In genomic region chr13:97257228-97257755, GRCh38 we compare ENCODE assay signal across 10 cellular contexts. TPM values are rescaled to one million over a fixed set of nuclear protein-coding genes. Genes with fewer than 3 reads are reported as not detected.
DNase-seq lines count a peak whose midpoint lies in the region; ATAC-seq, FAIRE-seq and TF ChIP-seq lines count a peak whose summit lies in the region.
"Had no signal": no experiment of that assay in that cellular context is flagged by ENCODE, and none has a peak within 500 bp of the region (broad histone marks: within the 10 kb centered on the region; RNA-seq: fewer than 3 reads in every experiment).

No MANE protein-coding gene starts in this region.

- peaks cover 17% of the 10 kb centered on the region for H3K36me3 Mint-ChIP-seq in activated CD4-positive, alpha-beta T cell treated with anti-CD3 and anti-CD28 coated beads for 36 hours (ENCODE audit: low read depth)
- H3K36me3 Mint-ChIP-seq in CD14-positive monocyte, result peaks cover 13 to 26% of the 10 kb centered on the region in 2 donors

- no peak for TF ChIP-seq POLR2A in HepG2 (IDR thresholded peaks at IDR 0.05; ENCODE audit: insufficient read depth in 1 of 2, low read depth in 2 of 2, low read length in 2 of 2)

- peaks cover 85% of the 10 kb centered on the region for H3K4me1 ChIP-seq in adipocyte (ENCODE audit: control insufficient read depth, insufficient read depth, low read length)
- H3K4me1 ChIP-seq in HepG2 (ENCODE audit: insufficient read depth, low read length), result peaks cover 80% of the 10 kb centered on the region
- H3K4me1 ChIP-seq in thymus (ENCODE audit: control insufficient read depth, insufficient read depth, low read length), result no peaks in the 10 kb centered on the region

- peaks cover 73% of the 10 kb centered on the region for H3K4me1 Mint-ChIP-seq in activated CD4-positive, alpha-beta T cell treated with anti-CD3 and anti-CD28 coated beads for 36 hours
- peaks cover 42% of the 10 kb centered on the region for H3K4me1 Mint-ChIP-seq in CD14-positive monocyte

- H3K27me3 Mint-ChIP-seq in activated CD4-positive, alpha-beta T cell treated with anti-CD3 and anti-CD28 coated beads for 36 hours, result no peaks in the 10 kb centered on the region
- H3K27me3 Mint-ChIP-seq in CD14-positive monocyte (ENCODE audit: low read depth in 3 of 3), result peaks cover 0 to 4% (median 4%) of the 10 kb centered on the region in 3 donors

- TF ChIP-seq EP300 in HepG2 (IDR thresholded peaks at IDR 0.05; ENCODE audit: low read depth in 2 of 2, low read length in 2 of 2), result peak in 1 of 2 experiments; percentile 43; a peak in 1 of 4 replicates
- TF ChIP-seq EP300 in HepG2 (CRISPR knock-in tag; IDR thresholded peaks at IDR 0.05; ENCODE audit: borderline replicate concordance), result no peak

- H3K79me2 ChIP-seq in HepG2 (ENCODE audit: insufficient read depth, low read length), result peaks cover 98% of the 10 kb centered on the region

- no TSS peak for BruUV-seq in HepG2 (replicated peaks; lab: Mats Ljungman, UMichigan)

- H3K27ac Mint-ChIP-seq in activated CD4-positive, alpha-beta T cell treated with anti-CD3 and anti-CD28 coated beads for 36 hours, result peak overlapping the region; percentile 67
- peak overlapping the region in 3 of 7 donors; percentile 53 to 90 (median 81) for H3K27ac Mint-ChIP-seq in CD14-positive monocyte

- H3K36me3 ChIP-seq in adipocyte (ENCODE audit: control insufficient read depth, insufficient read depth, low read length, severe bottlenecking) (no peaks in the 10 kb centered on the region), HepG2 (replicated peaks in 1 of 2; ENCODE audit: control insufficient read depth in 1 of 2, insufficient read depth in 2 of 2, low read length in 2 of 2) (peaks cover 18 to 34% of the 10 kb centered on the region in 2 experiments), thymus (ENCODE audit: control insufficient read depth, insufficient read depth) (no peaks in the 10 kb centered on the region)

- peak overlapping the region; percentile 92 for H3K27ac ChIP-seq in HepG2 (ENCODE audit: extremely low read length, insufficient read depth, low read length)
- H3K27ac ChIP-seq in thymus (ENCODE audit: low read depth), result peak overlapping the region; percentile 71

- peak overlapping the region; percentile 63 for H3K4me3 ChIP-seq in adipocyte (ENCODE audit: low read length)
- H3K4me3 ChIP-seq in HepG2 (replicated peaks in 1 of 3; ENCODE audit: insufficient read depth in 1 of 3, low read depth in 2 of 3, low read length in 3 of 3), result peak overlapping the region in 1 of 3 experiments; percentile 32; a peak in 1 of 6 replicates
- H3K4me3 ChIP-seq in thymus (ENCODE audit: low read length), result no peak overlapping the region

- H3K4me2 ChIP-seq in HepG2 (ENCODE audit: low read depth, low read length), result peak overlapping the region; percentile 52

- peak overlapping the region; percentile 75 for H3K9ac ChIP-seq in adipocyte (ENCODE audit: low read length)
- H3K9ac ChIP-seq in HepG2 (ENCODE audit: insufficient read depth, low read depth, low read length), result peak overlapping the region; percentile 72

- CTCF ChIA-PET in activated CD4-positive, alpha-beta T cell treated with anti-CD3 and anti-CD28 coated beads for 36 hours (lab: Charles Lee), result interaction anchor here (0.7 to 0.8 kb wide), 3 partner anchors 34 to 102 kb away, joined by 3 read pairs; no protein-coding TSS in a partner anchor
- CTCF ChIA-PET in HepG2 (lab: Yijun Ruan, JAX; ENCODE audit: low intra/inter-chr PET ratio, low total read pairs), result interaction anchor here (0.6 kb wide), 1 partner anchor 33 kb away, joined by 3 read pairs; no protein-coding TSS in a partner anchor

- TF ChIP-seq CTCF in HepG2 (CRISPR knock-in tag; IDR thresholded peaks at IDR 0.05) (no peak), CD14-positive monocyte (IDR thresholded peaks at IDR 0.05) (no peak)

- H3K27me3 ChIP-seq in adipocyte (replicated peaks; ENCODE audit: control insufficient read depth, insufficient read depth, low read length) (no peaks in the 10 kb centered on the region), HepG2 (ENCODE audit: control insufficient read depth in 1 of 2, insufficient read depth in 2 of 2, low read length in 2 of 2) (no peaks in the 10 kb centered on the region), thymus (ENCODE audit: control insufficient read depth, insufficient read depth) (no peaks in the 10 kb centered on the region)

- H3K9me3 ChIP-seq in adipocyte (ENCODE audit: control insufficient read depth, low read length) (no peaks in the 10 kb centered on the region), HepG2 (ENCODE audit: low read length) (no peaks in the 10 kb centered on the region), thymus (ENCODE audit: control insufficient read depth) (no peaks in the 10 kb centered on the region)

- no peak overlapping the region for H2AFZ ChIP-seq in HepG2 (ENCODE audit: low read length)

- H3K4me3 Mint-ChIP-seq in activated CD4-positive, alpha-beta T cell treated with anti-CD3 and anti-CD28 coated beads for 36 hours, result no peak overlapping the region
- no peak overlapping the region for H3K4me3 Mint-ChIP-seq in CD14-positive monocyte

- no peak for FAIRE-seq in HepG2 (lab: Jason Lieb, UNC)

- no peak for ATAC-seq in activated CD4-positive, alpha-beta T cell treated with anti-CD3 and anti-CD28 coated beads for 36 hours
- peak; percentile 39 for ATAC-seq in HepG2

- no peak for DNase-seq in activated CD4-positive, alpha-beta T cell treated with anti-CD3 and anti-CD28 coated beads for 36 hours
- DNase-seq in activated CD4-positive, alpha-beta T cell treated with anti-CD3 and anti-CD28 coated beads for 48 hours, result no peak
- DNase-seq in adipocyte (ENCODE audit: low read depth) (no peak), HepG2 (ENCODE audit: low spot score) (no peak), mesenteric fat pad (ENCODE audit: low spot score) (no peak), CD14-positive monocyte (ENCODE audit: low spot score) (no peak), NCI-H1092 (lab: John Stamatoyannopoulos, UW) (no peak)
- DNase-seq: activated gamma-delta T cell treated with Interleukin-2 at 50 U/mL for 16 hours, NCI-H1930 had no signal

- WGBS in HepG2 (ENCODE audit: low lambda C conversion rate), result 56% methylated on average over 6 of the region's 6 CpGs
- 95% methylated on average over 6 of the region's 6 CpGs for WGBS in thymus

- POLR2A ChIA-PET in activated CD4-positive, alpha-beta T cell treated with anti-CD3 and anti-CD28 coated beads for 36 hours (lab: Charles Lee), result no interaction called here
- POLR2A ChIA-PET in HepG2 (lab: Yijun Ruan, JAX), result interaction anchor here (0.9 to 2.3 kb wide), 9 partner anchors 12 to 176 kb away, joined by 3 to 25 read pairs (median 3); partner anchors contain the start of gene MBNL2

- intact Hi-C loops in activated CD4-positive, alpha-beta T cell treated with anti-CD3 and anti-CD28 coated beads for 36 hours (cut with DNase I, micrococcal nuclease), result loop anchor here (2.0 to 5.0 kb wide), 2 partner anchors 34 to 85 kb away; partner anchors contain the start of gene MBNL2 (in 1 of the 2)
- intact Hi-C loops in HepG2 (cut with micrococcal nuclease; ENCODE audit: unreplicated experiment), result loop anchor here (2.0 kb wide), 2 partner anchors 18 to 52 kb away; no protein-coding TSS in a partner anchor
- intact Hi-C loops in CD14-positive monocyte (cut with micrococcal nuclease), result no loop called here

- in situ Hi-C loops in HepG2 (cut with HindIII; ENCODE audit: extremely low pct_ligation_motif_present, low pct_unique_long_range_greater_than_20kb), result no loop called here

- peaks cover 4% of the 10 kb centered on the region for H4K20me1 ChIP-seq in HepG2 (ENCODE audit: insufficient read depth, low read length)

- H3K9me3 Mint-ChIP-seq in activated CD4-positive, alpha-beta T cell treated with anti-CD3 and anti-CD28 coated beads for 36 hours (ENCODE audit: low read depth), result peaks cover 3% of the 10 kb centered on the region
- H3K9me3 Mint-ChIP-seq in CD14-positive monocyte, result peaks cover 0 to 2% (median 0%) of the 10 kb centered on the region in 7 donors

- TF ChIP-seq RAD21 in HepG2 (CRISPR knock-in tag; IDR thresholded peaks at IDR 0.05), result no peak

TF ChIP-seq in HepG2, 621 proteins besides CTCF, POLR2A, EP300 and RAD21 (continues in another document):
- TF ChIP-seq ZNF331 (CRISPR knock-in tag; IDR thresholded peaks at IDR 0.05), result peak; percentile 24; the same call in 1 of the 2 replicates
- no peak for TF ChIP-seq AGO1 (IDR thresholded peaks at IDR 0.05; ENCODE audit: low read depth, low read length, poor library complexity, severe bottlenecking)

RNA-seq across cellular contexts. Expression of gene MBNL2, which starts 35.2 kb away (rescaled TPM):
- total RNA-seq in activated CD4-positive, alpha-beta T cell treated with anti-CD3 and anti-CD28 coated beads for 36 hours, result 10 to 100 TPM; 16.7 to 24.5 TPM
- total RNA-seq in HepG2 (2016; rRNA removed; fragmentation: Illumina TruSeq; extraction: Trizol) (30.8 and 48.1 TPM in 2 replicates), mesenteric fat pad (80.0 TPM)
- 4.0 and 5.0 TPM in 2 replicates for total RNA-seq in HepG2 (2016; cell fraction: cytosol; rRNA removed; fragmentation: Illumina TruSeq; extraction: Trizol; ENCODE audit: low read depth)
- 27.9 and 48.3 TPM in 2 replicates for total RNA-seq in HepG2 (2016; cell fraction: insoluble cytoplasmic fraction; rRNA removed; fragmentation: Illumina TruSeq; extraction: Trizol)
- 15.6 and 16.3 TPM in 2 replicates for total RNA-seq in HepG2 (2016; cell fraction: membrane; rRNA removed; fragmentation: Illumina TruSeq; extraction: Trizol)
- 50.3 and 53.0 TPM in 2 replicates for total RNA-seq in HepG2 (2016; cell fraction: nucleus; rRNA removed; fragmentation: Illumina TruSeq; extraction: Trizol)
- polyA plus RNA-seq in HepG2 (2011; rRNA removed) (59.0 and 62.9 TPM in 2 replicates), thymus (22.7 TPM), CD14-positive monocyte (10 to 100 TPM; 13.4 to 15.5 TPM)
- polyA plus RNA-seq in HepG2 (2011; cell fraction: cytosol; rRNA removed), result 44.6 and 63.1 TPM in 2 replicates
- polyA plus RNA-seq in HepG2 (2011; cell fraction: nucleus; rRNA removed), result 78.5 and 95.6 TPM in 2 replicates
- polyA plus RNA-seq in HepG2 (2012), result 49.8 and 59.5 TPM in 2 replicates
- polyA plus RNA-seq in HepG2 (2016; cell fraction: cytosol; fragmentation: Illumina TruSeq; extraction: Trizol; ENCODE audit: low read depth), result 0.49 and 0.73 TPM in 2 replicates
- 27.4 and 31.9 TPM in 2 replicates for polyA plus RNA-seq in HepG2 (2016; cell fraction: insoluble cytoplasmic fraction; fragmentation: Illumina TruSeq; extraction: Trizol; ENCODE audit: low read depth)
- 4.4 and 4.9 TPM in 2 replicates for polyA plus RNA-seq in HepG2 (2016; cell fraction: membrane; fragmentation: Illumina TruSeq; extraction: Trizol; ENCODE audit: low read depth)
- polyA plus RNA-seq in HepG2 (2016; cell fraction: nucleus; fragmentation: Illumina TruSeq; extraction: Trizol; ENCODE audit: insufficient read depth, low read depth), result 32.1 and 37.5 TPM in 2 replicates
- 48.4 and 211 TPM in 2 replicates for polyA minus RNA-seq in HepG2 (2011; rRNA and poly(A)+ RNA removed; ENCODE audit: low replicate concordance)
- polyA minus RNA-seq in HepG2 (2011; cell fraction: cytosol; rRNA and poly(A)+ RNA removed), result 125 and 134 TPM in 2 replicates
- 274 and 278 TPM in 2 replicates for polyA minus RNA-seq in HepG2 (2011; cell fraction: nucleus; rRNA and poly(A)+ RNA removed)

Comparison
In these comparisons a context has a peak if more than half of its experiments do, and no peak if none do; other contexts are left out.
1. intact Hi-C loops: an anchor here in activated CD4-positive, alpha-beta T cell treated with anti-CD3 and anti-CD28 coated beads for 36 hours (2.0 to 5.0 kb wide) and HepG2 (2.0 kb wide); none called in CD14-positive monocyte.